ENCODE assay signal across 8 cellular contexts in the genomic region with DNA sequence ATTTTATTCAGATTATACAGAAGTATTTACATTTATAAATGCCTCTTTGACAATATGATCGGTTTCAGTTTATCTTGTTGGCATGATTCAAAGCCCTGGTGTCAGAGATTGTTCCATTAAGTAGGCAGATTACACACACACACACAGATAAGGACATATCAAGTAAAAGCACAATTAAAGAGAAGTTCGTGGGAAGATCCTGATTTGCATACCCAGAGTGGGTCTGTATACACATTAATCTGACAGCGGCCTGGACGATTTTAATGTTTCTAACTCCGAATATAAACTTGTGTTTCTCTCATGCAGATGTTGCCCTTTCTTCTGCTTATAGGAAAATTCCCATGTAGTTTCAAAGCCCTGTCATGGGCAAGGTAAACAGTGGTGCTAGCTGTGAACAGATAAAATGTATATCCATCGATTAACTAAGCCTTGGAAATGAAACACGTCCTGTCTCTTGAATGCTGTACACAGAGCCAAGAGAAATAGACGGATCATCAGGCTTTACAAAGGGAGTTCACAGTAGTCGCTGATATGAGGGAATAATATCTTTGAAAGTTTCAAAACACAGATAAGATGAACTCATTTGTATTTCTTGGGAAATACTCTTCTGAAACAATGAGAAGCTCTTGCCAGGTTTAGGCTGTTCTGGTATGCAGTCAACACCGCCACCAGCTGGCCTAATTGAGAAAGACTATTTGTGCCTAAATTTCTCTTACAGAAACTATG.
DNase-seq lines count a peak whose midpoint lies in the region; ATAC-seq and TF ChIP-seq lines count a peak whose summit lies in the region.

No MANE protein-coding gene starts in this region.

- no peaks in the 10 kb centered on the region for H3K9me3 Mint-ChIP-seq in GM23338

- no peaks in the 10 kb centered on the region for H3K36me3 Mint-ChIP-seq in GM23338 (ENCODE audit: low read depth)

- peak; percentile 77 for ATAC-seq in GM23338

- peak; percentile 85 to 97 for TF ChIP-seq CTCF in GM23338 (conservative IDR thresholded peaks at IDR 0.05; ENCODE audit: low read depth in 2 of 2)

- no peaks in the 10 kb centered on the region for H3K36me3 ChIP-seq in GM23338 (ENCODE audit: insufficient read depth)

- peaks cover 5% of the 10 kb centered on the region; the same call in 1 of the 3 replicates for H3K4me1 Mint-ChIP-seq in GM23338

- H3K27ac Mint-ChIP-seq in GM23338 = no peak overlapping the region

- H4K20me1 ChIP-seq in GM23338 (replicated peaks; ENCODE audit: insufficient read depth) = no peaks in the 10 kb centered on the region

- H3K9me2 ChIP-seq in GM23338 (ENCODE audit: insufficient read depth) = no peaks in the 10 kb centered on the region

- no peaks in the 10 kb centered on the region for H3K27me3 ChIP-seq in GM23338 (ENCODE audit: insufficient read depth)

- H3K79me2 ChIP-seq in GM23338 (replicated peaks; ENCODE audit: insufficient read depth) = no peaks in the 10 kb centered on the region

- H3K4me3 Mint-ChIP-seq in GM23338 = no peak overlapping the region

- H3F3A ChIP-seq in GM23338 (replicated peaks; ENCODE audit: low read depth) = no peaks in the 10 kb centered on the region

- H3K4me2 ChIP-seq in GM23338 = no peak overlapping the region

- no peak overlapping the region for H3K4me3 ChIP-seq in GM23338

- no peak overlapping the region for H2AFZ ChIP-seq in GM23338

- H3K27me3 Mint-ChIP-seq in GM23338 (ENCODE audit: insufficient read depth, low read depth, poor library complexity) = peaks cover 2% of the 10 kb centered on the region

- peak; percentile 74 for DNase-seq in AG20443 (ENCODE audit: low spot score)
- peak; percentile 85 for DNase-seq in GM23338 (ENCODE audit: low spot score)
- DNase-seq in NCI-H69 (lab: John Stamatoyannopoulos, UW) = peak; percentile 77
- peak; percentile 29 to 44 for DNase-seq in activated CD4-positive, alpha-beta T cell treated with anti-CD3 and anti-CD28 coated beads, Interleukin-2, amount 50 U/mL, for 4 hours
- DNase-seq in effector CD8-positive, alpha-beta T cell (lab: John Stamatoyannopoulos, UW) = peak; percentile 18
- DNase-seq in medulla oblongata (ENCODE audit: extremely low spot score) = peak; percentile 80
- peak; percentile 75 for DNase-seq in stimulated activated CD8-positive, alpha-beta memory T cell treated with anti-CD3 and anti-CD28 coated beads, Interleukin-4, amount 100 ng/mL, for 48 hours
- DNase-seq in middle frontal gyrus (ENCODE audit: extremely low spot score, low spot score) = no peak

- no peaks in the 10 kb centered on the region for H3K4me1 ChIP-seq in GM23338 (ENCODE audit: insufficient read depth)

- H3K27ac ChIP-seq in GM23338 (ENCODE audit: low read depth) = no peak overlapping the region

TF ChIP-seq in GM23338, 12 proteins besides CTCF, POLR2A, EP300 and RAD21 (continues in another document):
- TF ChIP-seq EZH2phosphoT487 (IDR thresholded peaks at IDR 0.05; ENCODE audit: unreplicated experiment) (no peak), NANOG (IDR thresholded peaks at IDR 0.05; ENCODE audit: borderline replicate concordance) (no peak), ZNF331 (CRISPR knock-in tag; IDR thresholded peaks at IDR 0.05; ENCODE audit: low read depth) (no peak), STAT1 (IDR thresholded peaks at IDR 0.05; ENCODE audit: unreplicated experiment) (no peak), CREB1 (CRISPR knock-in tag; IDR thresholded peaks at IDR 0.05; ENCODE audit: low read depth) (no peak), JUNB (IDR thresholded peaks at IDR 0.05; ENCODE audit: unreplicated experiment) (no peak), ZNF114 (CRISPR knock-in tag; IDR thresholded peaks at IDR 0.05) (no peak)
- TF ChIP-seq, protein P1, sequence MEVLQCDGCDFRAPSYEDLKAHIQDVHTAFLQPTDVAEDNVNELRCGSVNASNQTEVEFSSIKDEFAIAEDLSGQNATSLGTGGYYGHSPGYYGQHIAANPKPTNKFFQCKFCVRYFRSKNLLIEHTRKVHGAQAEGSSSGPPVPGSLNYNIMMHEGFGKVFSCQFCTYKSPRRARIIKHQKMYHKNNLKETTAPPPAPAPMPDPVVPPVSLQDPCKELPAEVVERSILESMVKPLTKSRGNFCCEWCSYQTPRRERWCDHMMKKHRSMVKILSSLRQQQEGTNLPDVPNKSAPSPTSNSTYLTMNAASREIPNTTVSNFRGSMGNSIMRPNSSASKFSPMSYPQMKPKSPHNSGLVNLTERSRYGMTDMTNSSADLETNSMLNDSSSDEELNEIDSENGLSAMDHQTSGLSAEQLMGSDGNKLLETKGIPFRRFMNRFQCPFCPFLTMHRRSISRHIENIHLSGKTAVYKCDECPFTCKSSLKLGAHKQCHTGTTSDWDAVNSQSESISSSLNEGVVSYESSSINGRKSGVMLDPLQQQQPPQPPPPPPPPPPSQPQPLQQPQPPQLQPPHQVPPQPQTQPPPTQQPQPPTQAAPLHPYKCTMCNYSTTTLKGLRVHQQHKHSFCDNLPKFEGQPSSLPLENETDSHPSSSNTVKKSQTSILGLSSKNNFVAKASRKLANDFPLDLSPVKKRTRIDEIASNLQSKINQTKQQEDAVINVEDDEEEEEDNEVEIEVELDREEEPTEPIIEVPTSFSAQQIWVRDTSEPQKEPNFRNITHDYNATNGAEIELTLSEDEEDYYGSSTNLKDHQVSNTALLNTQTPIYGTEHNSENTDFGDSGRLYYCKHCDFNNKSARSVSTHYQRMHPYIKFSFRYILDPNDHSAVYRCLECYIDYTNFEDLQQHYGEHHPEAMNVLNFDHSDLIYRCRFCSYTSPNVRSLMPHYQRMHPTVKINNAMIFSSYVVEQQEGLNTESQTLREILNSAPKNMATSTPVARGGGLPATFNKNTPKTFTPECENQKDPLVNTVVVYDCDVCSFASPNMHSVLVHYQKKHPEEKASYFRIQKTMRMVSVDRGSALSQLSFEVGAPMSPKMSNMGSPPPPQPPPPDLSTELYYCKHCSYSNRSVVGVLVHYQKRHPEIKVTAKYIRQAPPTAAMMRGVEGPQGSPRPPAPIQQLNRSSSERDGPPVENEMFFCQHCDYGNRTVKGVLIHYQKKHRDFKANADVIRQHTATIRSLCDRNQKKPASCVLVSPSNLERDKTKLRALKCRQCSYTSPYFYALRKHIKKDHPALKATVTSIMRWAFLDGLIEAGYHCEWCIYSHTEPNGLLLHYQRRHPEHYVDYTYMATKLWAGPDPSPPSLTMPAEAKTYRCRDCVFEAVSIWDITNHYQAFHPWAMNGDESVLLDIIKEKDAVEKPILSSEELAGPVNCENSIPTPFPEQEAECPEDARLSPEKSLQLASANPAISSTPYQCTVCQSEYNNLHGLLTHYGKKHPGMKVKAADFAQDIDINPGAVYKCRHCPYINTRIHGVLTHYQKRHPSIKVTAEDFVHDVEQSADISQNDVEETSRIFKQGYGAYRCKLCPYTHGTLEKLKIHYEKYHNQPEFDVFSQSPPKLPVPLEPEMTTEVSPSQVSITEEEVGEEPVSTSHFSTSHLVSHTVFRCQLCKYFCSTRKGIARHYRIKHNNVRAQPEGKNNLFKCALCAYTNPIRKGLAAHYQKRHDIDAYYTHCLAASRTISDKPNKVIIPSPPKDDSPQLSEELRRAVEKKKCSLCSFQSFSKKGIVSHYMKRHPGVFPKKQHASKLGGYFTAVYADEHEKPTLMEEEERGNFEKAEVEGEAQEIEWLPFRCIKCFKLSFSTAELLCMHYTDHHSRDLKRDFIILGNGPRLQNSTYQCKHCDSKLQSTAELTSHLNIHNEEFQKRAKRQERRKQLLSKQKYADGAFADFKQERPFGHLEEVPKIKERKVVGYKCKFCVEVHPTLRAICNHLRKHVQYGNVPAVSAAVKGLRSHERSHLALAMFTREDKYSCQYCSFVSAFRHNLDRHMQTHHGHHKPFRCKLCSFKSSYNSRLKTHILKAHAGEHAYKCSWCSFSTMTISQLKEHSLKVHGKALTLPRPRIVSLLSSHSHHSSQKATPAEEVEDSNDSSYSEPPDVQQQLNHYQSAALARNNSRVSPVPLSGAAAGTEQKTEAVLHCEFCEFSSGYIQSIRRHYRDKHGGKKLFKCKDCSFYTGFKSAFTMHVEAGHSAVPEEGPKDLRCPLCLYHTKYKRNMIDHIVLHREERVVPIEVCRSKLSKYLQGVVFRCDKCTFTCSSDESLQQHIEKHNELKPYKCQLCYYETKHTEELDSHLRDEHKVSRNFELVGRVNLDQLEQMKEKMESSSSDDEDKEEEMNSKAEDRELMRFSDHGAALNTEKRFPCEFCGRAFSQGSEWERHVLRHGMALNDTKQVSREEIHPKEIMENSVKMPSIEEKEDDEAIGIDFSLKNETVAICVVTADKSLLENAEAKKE (CRISPR knock-in tag; IDR thresholded peaks at IDR 0.05) = no peak
- TF ChIP-seq, protein P2, sequence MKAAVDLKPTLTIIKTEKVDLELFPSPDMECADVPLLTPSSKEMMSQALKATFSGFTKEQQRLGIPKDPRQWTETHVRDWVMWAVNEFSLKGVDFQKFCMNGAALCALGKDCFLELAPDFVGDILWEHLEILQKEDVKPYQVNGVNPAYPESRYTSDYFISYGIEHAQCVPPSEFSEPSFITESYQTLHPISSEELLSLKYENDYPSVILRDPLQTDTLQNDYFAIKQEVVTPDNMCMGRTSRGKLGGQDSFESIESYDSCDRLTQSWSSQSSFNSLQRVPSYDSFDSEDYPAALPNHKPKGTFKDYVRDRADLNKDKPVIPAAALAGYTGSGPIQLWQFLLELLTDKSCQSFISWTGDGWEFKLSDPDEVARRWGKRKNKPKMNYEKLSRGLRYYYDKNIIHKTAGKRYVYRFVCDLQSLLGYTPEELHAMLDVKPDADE (IDR thresholded peaks at IDR 0.05) = no peak
